Comparison of ENCODE assay signal across 9 cellular contexts in genomic region chr17:77660524-77660923, GRCh38.
"Had no signal": no experiment of that assay in that cellular context is flagged by ENCODE, and none has a peak within 500 bp of the region (broad histone marks: within the 10 kb centered on the region; RNA-seq: fewer than 3 reads in every experiment).

No MANE protein-coding gene starts in this region.

- H3K36me3 ChIP-seq: HAP-1 had no signal

- H3K9me3 ChIP-seq: HAP-1 had no signal

- H3K27ac ChIP-seq: GM23248 had no signal

- H3K27ac Mint-ChIP-seq: GM23338, H9, HFFc6 had no signal

- ATAC-seq: GM23338, HCT116 had no signal

- H3K4me2 ChIP-seq: GM23338 had no signal

- H3K4me3 ChIP-seq: GM23248, GM23338, HAP-1 had no signal

- H2AFZ ChIP-seq: GM23248, GM23338 had no signal

- H3K4me1 Mint-ChIP-seq: GM23338, H9 had no signal

- H3K9ac ChIP-seq: GM23248 had no signal

- DNase-seq: GM23248, GOT3, H7, H9, HCEC 1CT, HFFc6 had no signal

- H3K4me3 Mint-ChIP-seq: GM23338, H9, HFFc6 had no signal
